31 cellular contexts compared by ENCODE assay signal in the genomic region with DNA sequence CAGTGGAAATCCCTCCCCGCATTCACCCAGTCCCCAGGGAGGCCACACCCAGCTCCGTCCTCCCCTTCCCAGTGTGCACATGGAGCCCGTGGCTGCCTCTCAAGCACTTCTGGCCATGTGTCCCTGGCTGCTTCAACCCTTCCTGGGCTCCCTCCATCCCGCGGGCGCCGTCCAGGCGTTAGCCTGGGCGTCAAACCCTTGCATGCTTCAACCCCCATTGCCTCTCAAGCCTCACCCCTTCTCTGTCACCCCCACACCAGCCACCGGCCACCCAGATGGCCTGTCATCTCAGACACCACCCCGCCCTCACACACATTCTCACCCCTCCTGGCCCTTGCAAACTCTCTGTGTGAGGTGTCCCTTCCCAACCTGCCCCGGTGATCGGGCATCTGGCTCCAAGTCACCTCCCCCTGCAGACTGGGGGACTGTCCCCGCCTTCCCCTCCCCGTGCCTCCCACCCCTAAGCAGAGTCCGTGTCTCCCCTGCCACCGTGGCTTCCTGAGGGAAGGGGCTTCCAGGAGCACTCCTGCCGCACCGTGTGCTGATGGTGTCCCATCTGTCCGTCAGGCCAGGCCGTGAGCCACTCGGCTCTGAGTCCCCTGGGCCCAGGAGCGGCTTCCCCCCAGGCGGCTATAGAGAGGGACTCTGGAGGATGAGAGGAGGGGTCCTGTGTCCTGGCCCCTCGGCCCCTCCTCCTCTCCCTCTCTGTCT.
"Had no signal": no experiment of that assay in that cellular context is flagged by ENCODE, and none has a peak within 500 bp of the region (broad histone marks: within the 10 kb centered on the region; RNA-seq: fewer than 3 reads in every experiment).

No MANE protein-coding gene starts in this region.

- H3K27ac Mint-ChIP-seq: activated B cell treated with CpG ODN at 0.5 μM for 24 hours; activated CD8-positive, alpha-beta T cell treated with anti-CD3 and anti-CD28 coated beads for 36 hours; activated T-helper 17 cell treated with anti-CD3 and anti-CD28 coated beads, Interleukin-2, amount 50 U/mL, for 72 hours; progenitor cell of endocrine pancreas; T-cell had no signal

- ATAC-seq: activated T-cell treated with anti-CD3 and anti-CD28 coated beads, Interleukin-2, amount 50 U/mL, for 4 hours; activated T-helper 17 cell treated with anti-CD3 and anti-CD28 coated beads, Interleukin-2, amount 50 U/mL, for 72 hours; foreskin keratinocyte; heart right ventricle; lower lobe of right lung; naive thymus-derived CD8-positive, alpha-beta T cell; sciatic nerve; T-cell had no signal

- H3K27me3 ChIP-seq: dorsolateral prefrontal cortex, ovary had no signal

- FAIRE-seq: astrocyte, islet of Langerhans had no signal

- H3K4me1 ChIP-seq: foreskin keratinocyte, lower lobe of right lung had no signal

- H3K27ac ChIP-seq: brain microvascular endothelial cell, coronary artery, dorsolateral prefrontal cortex, foreskin keratinocyte, heart right ventricle, left lung, lower lobe of right lung, neutrophil, ovary, suprapubic skin, tibial artery had no signal

- H3K4me3 ChIP-seq: coronary artery, dorsolateral prefrontal cortex, heart right ventricle, left lung, lower lobe of right lung, ovary, smooth muscle cell, suprapubic skin, tibial artery had no signal

- H3K4me3 Mint-ChIP-seq: activated B cell treated with CpG ODN at 0.5 μM for 24 hours; activated CD8-positive, alpha-beta T cell treated with anti-CD3 and anti-CD28 coated beads for 36 hours; activated T-cell treated with anti-CD3 and anti-CD28 coated beads, Interleukin-2, amount 50 U/mL, for 4 hours; activated T-helper 17 cell treated with anti-CD3 and anti-CD28 coated beads, Interleukin-2, amount 50 U/mL, for 72 hours; naive thymus-derived CD8-positive, alpha-beta T cell; T-cell had no signal

- DNase-seq: activated B cell treated with CpG ODN at 0.5 μM for 24 hours; activated CD4-positive, alpha-beta T cell treated with anti-CD3 and anti-CD28 coated beads, Interleukin-2, amount 50 U/mL, for 1 hour; activated CD8-positive, alpha-beta T cell treated with anti-CD3 and anti-CD28 coated beads for 36 hours; activated gamma-delta T cell treated with Interleukin-2 at 50 U/mL for 16 hours; activated naive CD4-positive, alpha-beta T cell treated with anti-CD3 and anti-CD28 coated beads, Interleukin-2, amount 50 U/mL, for 16 hours; activated T-cell treated with anti-CD3 and anti-CD28 coated beads, Interleukin-2, amount 50 U/mL, for 4 hours; amniotic stem cell; brain microvascular endothelial cell; dorsolateral prefrontal cortex; effector memory CD4-positive, alpha-beta T cell; erythroblast; foreskin keratinocyte; heart right ventricle; lower lobe of right lung; mesenchymal stem cell; naive thymus-derived CD8-positive, alpha-beta T cell; ovary; stimulated activated CD4-positive, alpha-beta T cell treated with anti-CD3 and anti-CD28 coated beads, Interleukin-1b, Interleukin-23, amount 100 ng/mL, for 48 hours; stimulated activated naive CD4-positive, alpha-beta T cell; T-cell; tibial artery had no signal

- H3K36me3 Mint-ChIP-seq: naive thymus-derived CD8-positive, alpha-beta T cell; T-cell had no signal

- H3K4me1 Mint-ChIP-seq: activated B cell treated with CpG ODN at 0.5 μM for 24 hours; activated T-helper 17 cell treated with anti-CD3 and anti-CD28 coated beads, Interleukin-2, amount 50 U/mL, for 72 hours had no signal

- H3K36me3 ChIP-seq: brain microvascular endothelial cell, heart right ventricle, left lung, lower lobe of right lung, neutrophil, ovary, suprapubic skin, tibial artery had no signal

- H3K9me3 Mint-ChIP-seq: activated B cell treated with CpG ODN at 0.5 μM for 24 hours; activated CD8-positive, alpha-beta T cell treated with anti-CD3 and anti-CD28 coated beads for 36 hours; activated T-cell treated with anti-CD3 and anti-CD28 coated beads, Interleukin-2, amount 50 U/mL, for 4 hours; activated T-helper 17 cell treated with anti-CD3 and anti-CD28 coated beads, Interleukin-2, amount 50 U/mL, for 72 hours; naive thymus-derived CD8-positive, alpha-beta T cell; T-cell had no signal

- H3K4me2 ChIP-seq: smooth muscle cell had no signal

- H3K9me3 ChIP-seq: heart right ventricle, left lung, lower lobe of right lung, neutrophil, ovary, suprapubic skin, tibial artery had no signal
